Comparison of ENCODE assay signal across 8 cellular contexts in genomic region chr5:43602456-43602817, GRCh38. TPM values are rescaled to one million over a fixed set of nuclear protein-coding genes. Genes with fewer than 3 reads are reported as not detected.
A peak's percentile ranks its signal among the peaks of the same experiment; 100 is the strongest.
DNase-seq lines count a peak whose midpoint lies in the region; ATAC-seq and TF ChIP-seq lines count a peak whose summit lies in the region.

No MANE protein-coding gene starts in this region.

- CTCF ChIA-PET in CD8-positive, alpha-beta T cell (lab: Charles Lee) = interaction anchor here (0.8 to 2.4 kb wide), 6 partner anchors 13 to 117 kb away, joined by 3 to 7 read pairs (median 4); no protein-coding TSS in a partner anchor

- ATAC-seq in CD8-positive, alpha-beta T cell = peak; percentile 25
- ATAC-seq in GM19455 (IDR thresholded peaks at IDR 0.05; ENCODE audit: unreplicated experiment) (peak; percentile 30), RWPE2 (ENCODE audit: low read depth) (peak; percentile 58), gastrocnemius medialis (peak; percentile 29 to 35)

- peak overlapping the region; percentile 89 for H3K4me3 Mint-ChIP-seq in CD8-positive, alpha-beta T cell
- peak overlapping the region; percentile 91 to 98 (median 93) for H3K4me3 Mint-ChIP-seq in brain

- H3K9me3 ChIP-seq in CD8-positive, alpha-beta T cell (ENCODE audit: low read length) = no peaks in the 10 kb centered on the region
- H3K9me3 ChIP-seq in KOPT-K1 (ENCODE audit: insufficient read depth, low read length, poor library complexity, severe bottlenecking) (no peaks in the 10 kb centered on the region), RWPE2 (ENCODE audit: severe bottlenecking) (no peaks in the 10 kb centered on the region), iPS DF 6.9 (ENCODE audit: control insufficient read depth, insufficient read depth, low read length) (no peaks in the 10 kb centered on the region), gastrocnemius medialis (no peaks in the 10 kb centered on the region)

- peak overlapping the region; percentile 92 for H3K27ac Mint-ChIP-seq in CD8-positive, alpha-beta T cell
- peak overlapping the region; percentile 91 to 97 (median 94) for H3K27ac Mint-ChIP-seq in brain

- no peak for TF ChIP-seq CTCF in CD8-positive, alpha-beta T cell (IDR thresholded peaks at IDR 0.05)
- TF ChIP-seq CTCF in RWPE2 (IDR thresholded peaks at IDR 0.05; ENCODE audit: poor library complexity, severe bottlenecking) (no peak), brain (conservative IDR thresholded peaks at IDR 0.05) (no peak), gastrocnemius medialis (IDR thresholded peaks at IDR 0.05 in 4 of 5, conservative IDR thresholded peaks at IDR 0.05 in 1 of 5) (no peak)

- no CpG with 5 or more reads among the region's 9 CpGs for whole genome bisulfite sequencing in iPS DF 6.9 (ENCODE audit: insufficient coverage, insufficient read length)

- TF ChIP-seq POLR2A in gastrocnemius medialis (IDR thresholded peaks at IDR 0.05) = no peak

- no peaks in the 10 kb centered on the region for H3K9me3 Mint-ChIP-seq in CD8-positive, alpha-beta T cell
- peaks cover 0 to 3% (median 0%) of the 10 kb centered on the region in 5 experiments for H3K9me3 Mint-ChIP-seq in brain

- peaks cover 31% of the 10 kb centered on the region for H3K36me3 Mint-ChIP-seq in CD8-positive, alpha-beta T cell
- peaks cover 35% of the 10 kb centered on the region for H3K36me3 Mint-ChIP-seq in brain

- no peaks in the 10 kb centered on the region for H3K36me3 ChIP-seq in CD8-positive, alpha-beta T cell (ENCODE audit: insufficient read depth, low read length)
- peaks cover 26% of the 10 kb centered on the region; the same call in 1 of the 2 replicates for H3K36me3 ChIP-seq in KOPT-K1 (ENCODE audit: insufficient read depth, low read length)
- H3K36me3 ChIP-seq in RWPE2 (ENCODE audit: low read depth) = no peaks in the 10 kb centered on the region
- H3K36me3 ChIP-seq in iPS DF 6.9 (ENCODE audit: control insufficient read depth, insufficient read depth, low read length) = no peaks in the 10 kb centered on the region
- H3K36me3 ChIP-seq in gastrocnemius medialis = no peaks in the 10 kb centered on the region

- intact Hi-C loops in CD8-positive, alpha-beta T cell (cut with DNase I, micrococcal nuclease) = loop anchor here (1.0 to 10.0 kb wide), 9 partner anchors 88 to 1678 kb away; partner anchors contain the start of genes HMGCS1 (in 2 of the 2), TMEM267 (in 2 of the 2), ZNF131 (in 2 of the 2) and C5orf34 (in 1 of the 2)
- intact Hi-C loops in gastrocnemius medialis (cut with DNase I; ENCODE audit: low total_unique reads) = loop anchor here (5.0 kb wide), 2 partner anchors 120 to 535 kb away; partner anchors contain the start of gene TMEM267

- peak overlapping the region; percentile 85 for H3K27ac ChIP-seq in CD8-positive, alpha-beta T cell (ENCODE audit: low read depth, low read length)
- H3K27ac ChIP-seq in KOPT-K1 (ENCODE audit: low read depth, low read length, poor library complexity, severe bottlenecking) (peak overlapping the region; percentile 96), RWPE2 (ENCODE audit: poor library complexity, severe bottlenecking) (peak overlapping the region; percentile 22), iPS DF 6.9 (ENCODE audit: low read length) (no peak overlapping the region), gastrocnemius medialis (peak overlapping the region; percentile 92 to 98 (median 97))

- H3K4me1 ChIP-seq in CD8-positive, alpha-beta T cell (ENCODE audit: insufficient read depth, low read length) = peaks cover 14% of the 10 kb centered on the region
- H3K4me1 ChIP-seq in RWPE2 (ENCODE audit: insufficient read depth, poor library complexity, severe bottlenecking) = peaks cover 17% of the 10 kb centered on the region
- H3K4me1 ChIP-seq in iPS DF 6.9 (ENCODE audit: control insufficient read depth, insufficient read depth, low read length) = 0 out of 2 replicates have a peak, but pooled peaks cover 1% of the 10 kb centered on the region
- H3K4me1 ChIP-seq in gastrocnemius medialis = peaks cover 43 to 61% of the 10 kb centered on the region in 2 donors

- H3K4me1 Mint-ChIP-seq in CD8-positive, alpha-beta T cell (ENCODE audit: low read depth) = peaks cover 59% of the 10 kb centered on the region
- peaks cover 58% of the 10 kb centered on the region for H3K4me1 Mint-ChIP-seq in brain

- H3K4me3 ChIP-seq in CD8-positive, alpha-beta T cell (ENCODE audit: low read depth, low read length) = peak overlapping the region; percentile 95
- H3K4me3 ChIP-seq in RWPE2 (ENCODE audit: severe bottlenecking) (peak overlapping the region; percentile 42), iPS DF 6.9 (ENCODE audit: low read length) (peak overlapping the region; percentile 68; the same call in 1 of the 2 replicates), gastrocnemius medialis (peak overlapping the region; percentile 75 to 85 (median 82))

- DNase-seq in CD8-positive, alpha-beta T cell = peak in 5 of 7 experiments; percentile 1 to 58 (median 21)
- no peak for DNase-seq in RWPE2 (ENCODE audit: low spot score)
- no peak for DNase-seq in iPS DF 6.9 (ENCODE audit: low read depth, low spot score)
- peak; percentile 15 to 45 for DNase-seq in gastrocnemius medialis
- DNase-seq in ecto neural progenitor cell (ENCODE audit: low spot score) = no peak

- no peaks in the 10 kb centered on the region for H3K27me3 ChIP-seq in CD8-positive, alpha-beta T cell (ENCODE audit: insufficient read depth, low read length)
- no peaks in the 10 kb centered on the region for H3K27me3 ChIP-seq in RWPE2 (ENCODE audit: insufficient read depth, poor library complexity, severe bottlenecking)
- H3K27me3 ChIP-seq in iPS DF 6.9 (ENCODE audit: control insufficient read depth, insufficient read depth, low read length) = no peaks in the 10 kb centered on the region
- no peaks in the 10 kb centered on the region for H3K27me3 ChIP-seq in gastrocnemius medialis

- no peaks in the 10 kb centered on the region for H3K27me3 Mint-ChIP-seq in CD8-positive, alpha-beta T cell (ENCODE audit: low read depth)
- H3K27me3 Mint-ChIP-seq in brain = peaks cover 20% of the 10 kb centered on the region

- in situ Hi-C loops in gastrocnemius medialis (cut with MboI; ENCODE audit: low sequenced_read_pairs in 4 of 4) = no loop called here

- POLR2A ChIA-PET in CD8-positive, alpha-beta T cell (lab: Charles Lee) = interaction anchor here (0.6 to 3.7 kb wide), 13 partner anchors 9 to 583 kb away, joined by 3 to 47 read pairs (median 4); partner anchors contain the start of genes TMEM267 and ZNF131

RNA-seq across cellular contexts. Expression of gene NNT, which starts 0.5 kb away (rescaled TPM):
- total RNA-seq in CD8-positive, alpha-beta T cell = 10 to 100 TPM; 19.4 to 20.2 TPM
- polyA plus RNA-seq in brain (ENCODE audit: insufficient read depth, low read depth, low replicate concordance) = 52.6 TPM
- total RNA-seq in gastrocnemius medialis = 100 to 1,000 TPM in 3 of 4 donors, 10 to 100 TPM in 1; 90.3 to 149 (median 127) TPM

RNA-seq across cellular contexts. Expression of gene PAIP1, which starts 45.6 kb away (rescaled TPM):
- 10 to 100 TPM; 40.3 to 45.7 TPM for total RNA-seq in CD8-positive, alpha-beta T cell
- polyA plus RNA-seq in brain (ENCODE audit: insufficient read depth, low read depth, low replicate concordance) = 64.7 TPM
- 100 to 1,000 TPM; 123 to 184 (median 161) TPM for total RNA-seq in gastrocnemius medialis

Comparison
In these comparisons a context has a peak if more than half of its experiments do, and no peak if none do; other contexts are left out.
1. DNase-seq: peak in CD8-positive, alpha-beta T cell (5 of 7) and gastrocnemius medialis (2 of 2); none in RWPE2 (single experiment), iPS DF 6.9 (single experiment) and ecto neural progenitor cell (single experiment).
2. H3K4me3 ChIP-seq: peak in every context shown above with its lines; median percentile 95 in CD8-positive, alpha-beta T cell; 82 in gastrocnemius medialis; 68 in iPS DF 6.9; 42 in RWPE2.
3. RNA of gene NNT, which starts 0.5 kb away (total RNA-seq): 90.3 to 149 TPM in gastrocnemius medialis; 19.4 to 20.2 TPM in CD8-positive, alpha-beta T cell; every median in the first group is over 4 times any median in the second.
4. Peak in every context shown above with its lines, with median percentiles within 50 percentile points of each other: ATAC-seq.